18 cellular contexts compared by ENCODE assay signal in genomic region chr21:31548688-31549087, GRCh38.
DNase-seq lines count a peak whose midpoint lies in the region; ATAC-seq, FAIRE-seq and TF ChIP-seq lines count a peak whose summit lies in the region.
"Had no signal": no experiment of that assay in that cellular context is flagged by ENCODE, and none has a peak within 500 bp of the region (broad histone marks: within the 10 kb centered on the region; RNA-seq: fewer than 3 reads in every experiment).

No MANE protein-coding gene starts in this region.

- H3F3A ChIP-seq in Loucy (ENCODE audit: low read depth): no peaks in the 10 kb centered on the region

- TF ChIP-seq CTCF in GM12864 (IDR thresholded peaks at IDR 0.05; ENCODE audit: low read depth, low read length, missing control alignments) (peak; percentile 4), Loucy (conservative IDR thresholded peaks at IDR 0.05; ENCODE audit: low read length) (peak; percentile 38; the same call in 1 of the 2 replicates), GM12878 (IDR thresholded peaks at IDR 0.05 in 2 of 3, conservative IDR thresholded peaks at IDR 0.05 in 1 of 3; ENCODE audit: control insufficient read depth in 2 of 3, extremely low read depth in 1 of 3, insufficient read depth in 1 of 3, low read depth in 3 of 3, low read length in 3 of 3) (no peak; a peak in 1 of 6 replicates), osteoblast (IDR thresholded peaks at IDR 0.05; ENCODE audit: extremely low read depth, low read depth, low read length) (peak; percentile 10)

- no peak overlapping the region for H3K4me3 ChIP-seq in GM12864 (ENCODE audit: low read depth, low read length)
- no peak overlapping the region for H3K4me3 ChIP-seq in Loucy (ENCODE audit: low read length, poor library complexity, severe bottlenecking)
- H3K4me3 ChIP-seq in GM12878: no peak overlapping the region
- H3K4me3 ChIP-seq in osteoblast (ENCODE audit: insufficient read depth, low read length): no peak overlapping the region
- H3K4me3 ChIP-seq: MG63, SJCRH30 had no signal

- TF ChIP-seq EP300 in GM12878 (IDR thresholded peaks at IDR 0.05; ENCODE audit: borderline replicate concordance in 1 of 2, control insufficient read depth in 1 of 2, low read depth in 2 of 2, low read length in 2 of 2): no peak

- BruUV-seq in GM12878 (replicated peaks; lab: Mats Ljungman, UMichigan): no TSS peak

- no peak overlapping the region for H3K9ac ChIP-seq in Loucy (ENCODE audit: low read depth, low read length, poor library complexity, severe bottlenecking)
- H3K9ac ChIP-seq in GM12878 (ENCODE audit: control insufficient read depth, insufficient read depth, low read length): no peak overlapping the region

- ATAC-seq in GM12878 (peak; percentile 61), HG02610 (IDR thresholded peaks at IDR 0.05; ENCODE audit: unreplicated experiment) (no peak)

- CTCF ChIA-PET in GM12878 (lab: Yijun Ruan, JAX): interaction anchor here (0.8 to 1.3 kb wide), 5 partner anchors 8 to 32 kb away, joined by 3 to 12 read pairs (median 5); no protein-coding TSS in a partner anchor

- no peak for TF ChIP-seq RAD21 in GM12878 (IDR thresholded peaks at IDR 0.05; ENCODE audit: insufficient read depth, low read depth, low read length)

- H2AFZ ChIP-seq in Loucy (ENCODE audit: low read length): no peak overlapping the region
- no peak overlapping the region for H2AFZ ChIP-seq in GM12878 (ENCODE audit: control insufficient read depth, low read depth, low read length)
- H2AFZ ChIP-seq in osteoblast (ENCODE audit: low read length): no peak overlapping the region

- H3K79me2 ChIP-seq in Loucy (ENCODE audit: insufficient read depth, low read length) (peaks cover 81% of the 10 kb centered on the region), GM12878 (ENCODE audit: control insufficient read depth, insufficient read depth, low read length) (no peaks in the 10 kb centered on the region), osteoblast (ENCODE audit: insufficient read depth, low read length) (no peaks in the 10 kb centered on the region)

- H3K27ac ChIP-seq in GM12878 (ENCODE audit: control insufficient read depth, insufficient read depth) (no peak overlapping the region), osteoblast (ENCODE audit: low read depth, low read length) (no peak overlapping the region)
- H3K27ac ChIP-seq: RWPE1, SJCRH30 had no signal

- POLR2A ChIA-PET in GM12878 (lab: Charles Lee): interaction anchor here (1.2 kb wide), 1 partner anchor 53 kb away, joined by 3 read pairs; no protein-coding TSS in a partner anchor

- WGBS in GM12878 (ENCODE audit: insufficient coverage, insufficient replicate concordance, low lambda C conversion rate, missing lambda C conversion rate): 43% methylated on average over 3 of the region's 3 CpGs

- no peak for TF ChIP-seq POLR2A in GM12878 (IDR thresholded peaks at IDR 0.05; ENCODE audit: low read depth, low read length)

- no peaks in the 10 kb centered on the region for H3K9me3 ChIP-seq in Loucy (ENCODE audit: insufficient read depth, low read depth, low read length)
- no peaks in the 10 kb centered on the region for H3K9me3 ChIP-seq in GM12878 (replicated peaks; ENCODE audit: control insufficient read depth, insufficient read depth, low read length)
- no peaks in the 10 kb centered on the region for H3K9me3 ChIP-seq in osteoblast (ENCODE audit: low read depth, low read length)
- H3K9me3 ChIP-seq: MG63, SJCRH30 had no signal

- in situ Hi-C loops in GM12878 (cut with MboI): no loop called here

- H3K36me3 ChIP-seq in Loucy (ENCODE audit: insufficient read depth, low read length): no peaks in the 10 kb centered on the region
- H3K36me3 ChIP-seq in GM12878 (ENCODE audit: control insufficient read depth in 2 of 2, insufficient read depth in 2 of 2, low read length in 1 of 2): no peaks in the 10 kb centered on the region
- H3K36me3 ChIP-seq in osteoblast (ENCODE audit: insufficient read depth, low read length): no peaks in the 10 kb centered on the region
- H3K36me3 ChIP-seq: MG63, SJCRH30 had no signal

- DNase-seq in GM12864 (ENCODE audit: low read depth) (no peak), GM12878 (ENCODE audit: low read depth, low spot score) (no peak), osteoblast (ENCODE audit: insufficient read length, low spot score, missing footprints) (no peak), HTR-8/SVneo (ENCODE audit: insufficient read length, low spot score) (no peak), NCI-H1417 treated with DMSO at 0.1 percent for 48 hours (lab: John Stamatoyannopoulos, UW) (no peak)
- DNase-seq: CD4-positive, CD25-positive, alpha-beta regulatory T cell; GOT3; MG63; NCI-H1092 treated with DMSO at 0.1 percent for 48 hours; NCI-H187; NCI-H526 treated with DMSO at 0.1 percent for 48 hours; OCI-M1; SJCRH30; SW 1271 had no signal

- FAIRE-seq in GM12878 (lab: Jason Lieb, UNC): no peak
- FAIRE-seq in HTR-8/SVneo (lab: Jason Lieb, UNC): no peak
- FAIRE-seq: GM12891 had no signal

- H3K4me1 ChIP-seq in Loucy (ENCODE audit: insufficient read depth, low read length, poor library complexity, severe bottlenecking): peaks cover 1% of the 10 kb centered on the region
- H3K4me1 ChIP-seq in GM12878 (ENCODE audit: control insufficient read depth, insufficient read depth, low read length): peaks cover 3% of the 10 kb centered on the region
- peaks cover 2% of the 10 kb centered on the region for H3K4me1 ChIP-seq in osteoblast (ENCODE audit: insufficient read depth, low read length)
- H3K4me1 ChIP-seq: SJCRH30 had no signal

- RAD21 ChIA-PET in GM12878 (lab: Charles Lee; ENCODE audit: unreplicated experiment): interaction anchor here (0.8 to 2.0 kb wide), 3 partner anchors 11 to 32 kb away, joined by 3 to 8 read pairs (median 4); no protein-coding TSS in a partner anchor

- H3K4me2 ChIP-seq in Loucy (ENCODE audit: low read depth, low read length, poor library complexity, severe bottlenecking): no peak overlapping the region
- no peak overlapping the region for H3K4me2 ChIP-seq in GM12878 (ENCODE audit: control insufficient read depth, insufficient read depth)
- no peak overlapping the region for H3K4me2 ChIP-seq in osteoblast (ENCODE audit: insufficient read depth, low read length)

- SMC1A ChIA-PET in GM12878 (lab: Charles Lee; ENCODE audit: uncharacterized antibody, unreplicated experiment): interaction anchor here (0.9 to 1.9 kb wide), 5 partner anchors 11 to 348 kb away, joined by 4 to 5 read pairs (median 5); no protein-coding TSS in a partner anchor

- intact Hi-C loops in GM12878 (cut with micrococcal nuclease; ENCODE audit: unreplicated experiment): no loop called here

- no peaks in the 10 kb centered on the region for H3K9me2 ChIP-seq in Loucy (replicated peaks; ENCODE audit: low read depth, low read length)

- H3K27me3 ChIP-seq in Loucy (ENCODE audit: insufficient read depth, low read length, poor library complexity, severe bottlenecking): no peaks in the 10 kb centered on the region
- no peaks in the 10 kb centered on the region for H3K27me3 ChIP-seq in GM12878 (replicated peaks in 1 of 2; ENCODE audit: control insufficient read depth in 2 of 2, insufficient read depth in 2 of 2, low read length in 1 of 2)
- H3K27me3 ChIP-seq in osteoblast (ENCODE audit: insufficient read depth, low read length): peaks cover 14% of the 10 kb centered on the region
- H3K27me3 ChIP-seq: MG63, SJCRH30 had no signal

- H4K20me1 ChIP-seq in Loucy (ENCODE audit: insufficient read depth, low read length, poor library complexity, severe bottlenecking) (no peaks in the 10 kb centered on the region), GM12878 (ENCODE audit: control insufficient read depth, insufficient read depth) (no peaks in the 10 kb centered on the region), osteoblast (ENCODE audit: insufficient read depth, low read length) (no peaks in the 10 kb centered on the region)

TF ChIP-seq in GM12878, 131 proteins besides CTCF, POLR2A, EP300 and RAD21:
- TF ChIP-seq RB1 (IDR thresholded peaks at IDR 0.05; ENCODE audit: borderline replicate concordance): no peak
- no peak for TF ChIP-seq GATAD2B (conservative IDR thresholded peaks at IDR 0.05; ENCODE audit: low read depth)
- no peak for TF ChIP-seq TBL1XR1 (IDR thresholded peaks at IDR 0.05; ENCODE audit: low read depth, low read length)
TF ChIP-seq in GM12878: peak in this region for 0.

Comparison
In these comparisons a context has a peak if more than half of its experiments do, and no peak if none do; other contexts are left out.
1. CTCF ChIP-seq: peak in GM12864 (single experiment), Loucy (single experiment) and osteoblast (single experiment); none in GM12878 (0 of 3).